In the genomic region with DNA sequence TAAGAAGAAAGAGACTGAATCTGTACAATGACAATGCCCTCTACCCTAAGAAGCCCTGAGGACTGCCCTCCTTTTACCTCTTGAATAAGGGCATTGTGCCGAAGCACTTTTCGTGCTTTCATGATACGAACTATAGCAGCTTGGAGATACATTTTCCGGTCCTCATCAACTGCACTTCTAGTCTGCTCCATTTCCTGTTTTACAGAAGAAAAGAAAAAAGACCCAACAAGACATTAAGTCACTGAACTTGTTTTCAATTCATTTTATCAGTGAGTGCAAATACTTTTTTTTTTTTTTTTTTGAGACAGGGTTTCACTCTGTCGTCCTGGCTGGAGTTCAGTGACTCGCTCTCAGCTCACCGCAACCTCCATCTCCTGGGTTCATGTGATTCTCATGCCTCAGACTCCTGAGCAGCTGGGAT, we compare ENCODE assay signal across 16 cellular contexts.
DNase-seq lines count a peak whose midpoint lies in the region; ATAC-seq, FAIRE-seq and TF ChIP-seq lines count a peak whose summit lies in the region.
"Had no signal": no experiment of that assay in that cellular context is flagged by ENCODE, and none has a peak within 500 bp of the region (broad histone marks: within the 10 kb centered on the region; RNA-seq: fewer than 3 reads in every experiment).

No MANE protein-coding gene starts in this region.

- POLR2A ChIA-PET in PC-3 (lab: Charles Lee; ENCODE audit: unreplicated experiment): interaction anchor here (0.5 kb wide), 1 partner anchor 9 kb away, joined by 4 read pairs; no protein-coding TSS in a partner anchor
- POLR2A ChIA-PET in naive thymus-derived CD4-positive, alpha-beta T cell (lab: Charles Lee): interaction anchor here (0.6 to 1.2 kb wide), 3 partner anchors 16 to 196 kb away, joined by 3 to 5 read pairs (median 4); a partner anchor contains a TSS

- H3F3A ChIP-seq in PC-3 (ENCODE audit: low read length, unreplicated experiment): peaks cover 21% of the 10 kb centered on the region

- ATAC-seq in PC-3 (peak; percentile 34), left lung (no peak)
- peak; percentile 71 for ATAC-seq in naive thymus-derived CD4-positive, alpha-beta T cell
- ATAC-seq: activated CD8-positive, alpha-beta T cell treated with anti-CD3 and anti-CD28 coated beads, Interleukin-2, amount 10 ng/mL, durations not matched to agents 7 days and 5 days; left colon; Right ventricle myocardium inferior; sciatic nerve had no signal

- no TSS peak for BruUV-seq in PC-3 (replicated peaks; lab: Mats Ljungman, UMichigan)

- H3K9me3 ChIP-seq in PC-3 (ENCODE audit: low read length) (no peaks in the 10 kb centered on the region), astrocyte (ENCODE audit: insufficient read depth, low read depth, low read length) (no peaks in the 10 kb centered on the region), left lung (no peaks in the 10 kb centered on the region)
- no peaks in the 10 kb centered on the region for H3K9me3 ChIP-seq in naive thymus-derived CD4-positive, alpha-beta T cell (ENCODE audit: control insufficient read depth in 2 of 3, low read length in 3 of 3)

- H3K27me3 ChIP-seq in PC-3 (ENCODE audit: low read length) (no peaks in the 10 kb centered on the region), astrocyte (ENCODE audit: insufficient read depth, low read length) (no peaks in the 10 kb centered on the region), left lung (no peaks in the 10 kb centered on the region)
- no peaks in the 10 kb centered on the region for H3K27me3 ChIP-seq in naive thymus-derived CD4-positive, alpha-beta T cell (ENCODE audit: control insufficient read depth in 2 of 2, insufficient read depth in 2 of 2, low read length in 2 of 2)

- intact Hi-C loops in PC-3 (cut with micrococcal nuclease): no loop called here
- intact Hi-C loops in naive thymus-derived CD4-positive, alpha-beta T cell (cut with micrococcal nuclease): loop anchor here (1.0 to 5.0 kb wide), 4 partner anchors 15 to 206 kb away; no protein-coding TSS in a partner anchor
- intact Hi-C loops in left lung (cut with DNase I): no loop called here

- H3K4me1 ChIP-seq in PC-3 (ENCODE audit: insufficient read depth, low read length): peaks cover 59% of the 10 kb centered on the region
- no peaks in the 10 kb centered on the region for H3K4me1 ChIP-seq in astrocyte (ENCODE audit: insufficient read depth, low read length)
- peaks cover 0 to 10% of the 10 kb centered on the region in 2 donors for H3K4me1 ChIP-seq in naive thymus-derived CD4-positive, alpha-beta T cell (ENCODE audit: control insufficient read depth in 2 of 2, insufficient read depth in 2 of 2, low read length in 2 of 2)
- no peaks in the 10 kb centered on the region for H3K4me1 ChIP-seq in left lung

- H3K27me3 Mint-ChIP-seq in activated naive CD4-positive, alpha-beta T cell treated with anti-CD3 and anti-CD28 coated beads, Interleukin-2, amount 10 ng/mL, durations not matched to agents 7 days and 5 days: no peaks in the 10 kb centered on the region
- no peaks in the 10 kb centered on the region for H3K27me3 Mint-ChIP-seq in astrocyte (ENCODE audit: low read depth, unreplicated experiment)
- no peaks in the 10 kb centered on the region for H3K27me3 Mint-ChIP-seq in naive thymus-derived CD4-positive, alpha-beta T cell

- peak overlapping the region; percentile 0; the same call in 1 of the 2 replicates for H3K9ac ChIP-seq in PC-3 (ENCODE audit: low read length)
- H3K9ac ChIP-seq in astrocyte (ENCODE audit: low read length): no peak overlapping the region

- peak overlapping the region; percentile 12 for H3K4me3 Mint-ChIP-seq in activated naive CD4-positive, alpha-beta T cell treated with anti-CD3 and anti-CD28 coated beads, Interleukin-2, amount 10 ng/mL, durations not matched to agents 7 days and 5 days
- H3K4me3 Mint-ChIP-seq in astrocyte (ENCODE audit: unreplicated experiment): no peak overlapping the region
- H3K4me3 Mint-ChIP-seq in naive thymus-derived CD4-positive, alpha-beta T cell: peak overlapping the region in 9 of 10 donors; percentile 46 to 83 (median 69)
- H3K4me3 Mint-ChIP-seq: activated CD8-positive, alpha-beta T cell treated with anti-CD3 and anti-CD28 coated beads, Interleukin-2, amount 10 ng/mL, durations not matched to agents 7 days and 5 days had no signal

- H3K27ac ChIP-seq in PC-3 (ENCODE audit: low read length) (peak overlapping the region; percentile 71), astrocyte (ENCODE audit: low read depth, low read length) (no peak overlapping the region), left lung (no peak overlapping the region)
- peak overlapping the region; percentile 61 for H3K27ac ChIP-seq in naive thymus-derived CD4-positive, alpha-beta T cell (ENCODE audit: low read depth, low read length)

- H3K79me2 ChIP-seq in PC-3 (ENCODE audit: low read length) (no peaks in the 10 kb centered on the region; the same call in 1 of the 2 replicates), astrocyte (ENCODE audit: insufficient read depth, low read length) (no peaks in the 10 kb centered on the region)

- H3K9me3 Mint-ChIP-seq in activated naive CD4-positive, alpha-beta T cell treated with anti-CD3 and anti-CD28 coated beads, Interleukin-2, amount 10 ng/mL, durations not matched to agents 7 days and 5 days: no peaks in the 10 kb centered on the region
- H3K9me3 Mint-ChIP-seq in astrocyte (ENCODE audit: unreplicated experiment): no peaks in the 10 kb centered on the region
- H3K9me3 Mint-ChIP-seq in naive thymus-derived CD4-positive, alpha-beta T cell: no peaks in the 10 kb centered on the region

- H3K4me2 ChIP-seq in PC-3 (ENCODE audit: low read length) (peak overlapping the region; percentile 15), astrocyte (ENCODE audit: low read length) (peak overlapping the region; percentile 3)

- FAIRE-seq in astrocyte (lab: Jason Lieb, UNC): peak; percentile 9

- H3K27ac Mint-ChIP-seq in activated naive CD4-positive, alpha-beta T cell treated with anti-CD3 and anti-CD28 coated beads, Interleukin-2, amount 10 ng/mL, durations not matched to agents 7 days and 5 days: peak overlapping the region; percentile 81
- peak overlapping the region; percentile 21 for H3K27ac Mint-ChIP-seq in astrocyte (ENCODE audit: unreplicated experiment)
- peak overlapping the region; percentile 39 to 98 (median 94) for H3K27ac Mint-ChIP-seq in naive thymus-derived CD4-positive, alpha-beta T cell
- H3K27ac Mint-ChIP-seq: activated CD8-positive, alpha-beta T cell treated with anti-CD3 and anti-CD28 coated beads, Interleukin-2, amount 10 ng/mL, durations not matched to agents 7 days and 5 days had no signal

- peaks cover 39% of the 10 kb centered on the region for H3K36me3 Mint-ChIP-seq in activated naive CD4-positive, alpha-beta T cell treated with anti-CD3 and anti-CD28 coated beads, Interleukin-2, amount 10 ng/mL, durations not matched to agents 7 days and 5 days
- H3K36me3 Mint-ChIP-seq in astrocyte (ENCODE audit: low read depth, unreplicated experiment): peaks cover 8% of the 10 kb centered on the region
- peaks cover 0 to 31% (median 25%) of the 10 kb centered on the region in 5 donors for H3K36me3 Mint-ChIP-seq in naive thymus-derived CD4-positive, alpha-beta T cell

- H3K36me3 ChIP-seq in PC-3 (ENCODE audit: low read depth, low read length) (peaks cover 48% of the 10 kb centered on the region), astrocyte (ENCODE audit: insufficient read depth, low read length) (peaks cover 17% of the 10 kb centered on the region), left lung (peaks cover 0 to 87% of the 10 kb centered on the region in 2 donors)
- peaks cover 0 to 31% (median 23%) of the 10 kb centered on the region in 3 experiments for H3K36me3 ChIP-seq in naive thymus-derived CD4-positive, alpha-beta T cell (ENCODE audit: control insufficient read depth in 2 of 3, insufficient read depth in 3 of 3, low read length in 3 of 3)

- no peak overlapping the region for H2AFZ ChIP-seq in PC-3 (ENCODE audit: low read length)
- no peak overlapping the region for H2AFZ ChIP-seq in astrocyte (ENCODE audit: low read depth, low read length)

- H3K4me1 Mint-ChIP-seq in activated naive CD4-positive, alpha-beta T cell treated with anti-CD3 and anti-CD28 coated beads, Interleukin-2, amount 10 ng/mL, durations not matched to agents 7 days and 5 days: peaks cover 17% of the 10 kb centered on the region
- peaks cover 15% of the 10 kb centered on the region for H3K4me1 Mint-ChIP-seq in astrocyte (ENCODE audit: low read depth, unreplicated experiment)
- H3K4me1 Mint-ChIP-seq in naive thymus-derived CD4-positive, alpha-beta T cell: peaks cover 0 to 28% (median 17%) of the 10 kb centered on the region in 7 donors

- CTCF ChIA-PET in activated naive CD4-positive, alpha-beta T cell treated with anti-CD3 and anti-CD28 coated beads, Interleukin-2, amount 10 ng/mL, durations not matched to agents 7 days and 5 days (lab: Charles Lee): interaction anchor here (1.1 kb wide), 1 partner anchor 323 kb away, joined by 4 read pairs; no protein-coding TSS in a partner anchor
- CTCF ChIA-PET in PC-3 (lab: Charles Lee): interaction anchor here (0.6 to 1.6 kb wide), 3 partner anchors 15 to 41 kb away, joined by 4 to 7 read pairs (median 4); no protein-coding TSS in a partner anchor
- CTCF ChIA-PET in naive thymus-derived CD4-positive, alpha-beta T cell (lab: Charles Lee): interaction anchor here (1.2 kb wide), 1 partner anchor 17 kb away, joined by 6 read pairs; no protein-coding TSS in a partner anchor

- H4K20me1 ChIP-seq in PC-3 (ENCODE audit: low read length): no peaks in the 10 kb centered on the region
- no peaks in the 10 kb centered on the region for H4K20me1 ChIP-seq in astrocyte (ENCODE audit: insufficient read depth, low read length)

- H3K9me2 ChIP-seq in PC-3 (replicated peaks; ENCODE audit: low read length): no peaks in the 10 kb centered on the region

- peak; percentile 37 for DNase-seq in activated naive CD4-positive, alpha-beta T cell treated with anti-CD3 and anti-CD28 coated beads, Interleukin-2, amount 10 ng/mL, durations not matched to agents 7 days and 5 days
- no peak for DNase-seq in activated naive CD4-positive, alpha-beta T cell treated with anti-CD3 and anti-CD28 coated beads, Interleukin-2, amount 50 U/mL, for 16 hours
- DNase-seq in PC-3 (peak; percentile 97), astrocyte (ENCODE audit: low read depth) (peak; percentile 41), left lung (no peak), hypothalamus (lab: John Stamatoyannopoulos, UW) (no peak)
- DNase-seq in naive thymus-derived CD4-positive, alpha-beta T cell: peak in 7 of 9 donors; percentile 31 to 67 (median 59)
- no peak for DNase-seq in activated CD8-positive, alpha-beta memory T cell treated with anti-CD3 and anti-CD28 coated beads for 24 hours
- DNase-seq: activated CD8-positive, alpha-beta T cell treated with anti-CD3 and anti-CD28 coated beads, Interleukin-2, amount 10 ng/mL, durations not matched to agents 7 days and 5 days; activated gamma-delta T cell treated with Interleukin-2 at 50 U/mL for 16 hours; left colon; NCI-H146; NCI-H446; occipital lobe had no signal

- TF ChIP-seq CTCF in PC-3 (conservative IDR thresholded peaks at IDR 0.05; ENCODE audit: low read depth, low read length) (no peak), astrocyte (IDR thresholded peaks at IDR 0.05; ENCODE audit: insufficient read depth, low read depth, low read length) (no peak), left lung (IDR thresholded peaks at IDR 0.05) (no peak)

- H3K4me3 ChIP-seq in PC-3 (ENCODE audit: low read length) (no peak overlapping the region), astrocyte (ENCODE audit: insufficient read depth, low read depth, low read length) (no peak overlapping the region), left lung (no peak overlapping the region)
- no peak overlapping the region for H3K4me3 ChIP-seq in naive thymus-derived CD4-positive, alpha-beta T cell (ENCODE audit: low read length)

Comparison
In these comparisons a context has a peak if more than half of its experiments do, and no peak if none do; other contexts are left out.
1. DNase-seq: peak in activated naive CD4-positive, alpha-beta T cell treated with anti-CD3 and anti-CD28 coated beads, Interleukin-2, amount 10 ng/mL, durations not matched to agents 7 days and 5 days (single experiment), PC-3 (single experiment), astrocyte (single experiment) and naive thymus-derived CD4-positive, alpha-beta T cell (7 of 9); none in activated naive CD4-positive, alpha-beta T cell treated with anti-CD3 and anti-CD28 coated beads, Interleukin-2, amount 50 U/mL, for 16 hours (single experiment), left lung (0 of 2), hypothalamus (0 of 51) and activated CD8-positive, alpha-beta memory T cell treated with anti-CD3 and anti-CD28 coated beads for 24 hours (single experiment).
2. H3K27ac Mint-ChIP-seq: peak in every context shown above with its lines; median percentile 94 in naive thymus-derived CD4-positive, alpha-beta T cell; 81 in activated naive CD4-positive, alpha-beta T cell treated with anti-CD3 and anti-CD28 coated beads, Interleukin-2, amount 10 ng/mL, durations not matched to agents 7 days and 5 days; 21 in astrocyte.
3. H3K27ac ChIP-seq: peak in PC-3 (single experiment) and naive thymus-derived CD4-positive, alpha-beta T cell (single experiment); none in astrocyte (single experiment) and left lung (0 of 2).
4. intact Hi-C loops: an anchor here in naive thymus-derived CD4-positive, alpha-beta T cell (1.0 to 5.0 kb wide); none called in PC-3 and left lung.